13 cellular contexts compared by ENCODE assay signal in genomic region chr22:35742342-35743100, GRCh38. TPM values are rescaled to one million over a fixed set of nuclear protein-coding genes. Genes with fewer than 3 reads are reported as not detected.
DNase-seq lines count a peak whose midpoint lies in the region; ATAC-seq and TF ChIP-seq lines count a peak whose summit lies in the region.
"Had no signal": no experiment of that assay in that cellular context is flagged by ENCODE, and none has a peak within 500 bp of the region (broad histone marks: within the 10 kb centered on the region; RNA-seq: fewer than 3 reads in every experiment).

No MANE protein-coding gene starts in this region.

- DNase-seq in AG08395 (ENCODE audit: low spot score) (peak; percentile 81), MG63 (peak; percentile 83), chondrocyte (ENCODE audit: low spot score) (no peak), lung (ENCODE audit: low spot score) (no peak), NCI-H2107 treated with DMSO at 0.1 percent for 48 hours (lab: John Stamatoyannopoulos, UW; ENCODE audit: unreplicated experiment) (no peak), neural progenitor cell (ENCODE audit: low spot score) (no peak), DMS114 treated with DMSO at 0.1 percent for 48 hours (lab: John Stamatoyannopoulos, UW; ENCODE audit: unreplicated experiment) (no peak)
- DNase-seq: activated T-cell treated with anti-CD3 and anti-CD28 coated beads, Interleukin-2, amount 50 U/mL, for 48 hours; CD4-positive, alpha-beta memory T cell; hypothalamus; thyroid gland had no signal

- no peaks in the 10 kb centered on the region for H3F3A ChIP-seq in neural progenitor cell (ENCODE audit: low read depth)

- TF ChIP-seq CTCF in chondrocyte (IDR thresholded peaks at IDR 0.05) (no peak), lung (IDR thresholded peaks at IDR 0.05; ENCODE audit: control extremely low read depth, extremely low read depth) (no peak), neural progenitor cell (IDR thresholded peaks at IDR 0.05) (no peak)

- no peak overlapping the region for H3K4me3 ChIP-seq in MG63
- no peak overlapping the region for H3K4me3 ChIP-seq in lung
- H3K4me3 ChIP-seq in neural progenitor cell, result no peak overlapping the region
- H3K4me3 ChIP-seq: skin epidermis, thyroid gland had no signal

- no peaks in the 10 kb centered on the region for H3K79me2 ChIP-seq in neural progenitor cell (ENCODE audit: low read depth)

- H3K27me3 Mint-ChIP-seq in chondrocyte (ENCODE audit: low read depth), result no peaks in the 10 kb centered on the region
- no peaks in the 10 kb centered on the region for H3K27me3 Mint-ChIP-seq in neural progenitor cell (ENCODE audit: insufficient read depth, low read depth)

- H3K36me3 ChIP-seq in MG63 (peaks cover 88% of the 10 kb centered on the region), lung (ENCODE audit: control insufficient read depth in 2 of 2, insufficient read depth in 2 of 2, low read length in 2 of 2) (peaks cover 13 to 19% of the 10 kb centered on the region in 2 donors), neural progenitor cell (no peaks in the 10 kb centered on the region)

- 82 to 88% methylated on average over 9 of the region's 9 CpGs for WGBS in lung, 2 donors

- H3K9me3 Mint-ChIP-seq in chondrocyte (ENCODE audit: low read depth) (no peaks in the 10 kb centered on the region), neural progenitor cell (no peaks in the 10 kb centered on the region)
- H3K9me3 Mint-ChIP-seq: CD4-positive, alpha-beta memory T cell had no signal

- H3K4me1 ChIP-seq in lung (ENCODE audit: control insufficient read depth in 2 of 2, insufficient read depth in 2 of 2, low read length in 2 of 2) (peaks cover 0 to 29% of the 10 kb centered on the region in 2 donors), neural progenitor cell (peaks cover 11% of the 10 kb centered on the region)

- H3K4me2 ChIP-seq in neural progenitor cell, result no peak overlapping the region

- H2AFZ ChIP-seq in neural progenitor cell (replicated peaks), result no peak overlapping the region

- ATAC-seq in lung (ENCODE audit: insufficient read depth, low FRiP score) (no peak), HG03108 (IDR thresholded peaks at IDR 0.05; ENCODE audit: unreplicated experiment) (no peak)

- H3K9me3 ChIP-seq in MG63 (no peaks in the 10 kb centered on the region), lung (ENCODE audit: control insufficient read depth in 2 of 2, insufficient read depth in 1 of 2, low read length in 1 of 2) (no peaks in the 10 kb centered on the region), neural progenitor cell (ENCODE audit: low read depth) (no peaks in the 10 kb centered on the region)
- H3K9me3 ChIP-seq: thyroid gland had no signal

- no peak overlapping the region for H3K9ac ChIP-seq in neural progenitor cell

- no peaks in the 10 kb centered on the region for H4K20me1 ChIP-seq in neural progenitor cell (ENCODE audit: low read depth)

- H3K27me3 ChIP-seq in MG63, result no peaks in the 10 kb centered on the region
- H3K27me3 ChIP-seq in lung (ENCODE audit: control insufficient read depth, insufficient read depth), result no peaks in the 10 kb centered on the region
- H3K27me3 ChIP-seq in neural progenitor cell, result no peaks in the 10 kb centered on the region
- H3K27me3 ChIP-seq: thyroid gland had no signal

- H3K4me1 Mint-ChIP-seq in chondrocyte (ENCODE audit: low read depth) (peaks cover 30% of the 10 kb centered on the region), neural progenitor cell (peaks cover 9% of the 10 kb centered on the region)
- H3K4me1 Mint-ChIP-seq: CD4-positive, alpha-beta memory T cell had no signal

- H3K36me3 Mint-ChIP-seq in chondrocyte (ENCODE audit: low read depth) (peaks cover 42% of the 10 kb centered on the region), neural progenitor cell (peaks cover 44% of the 10 kb centered on the region)
- H3K36me3 Mint-ChIP-seq: CD4-positive, alpha-beta memory T cell had no signal

- H3K27ac ChIP-seq in lung (ENCODE audit: low read depth in 1 of 2, low read length in 1 of 2) (peak overlapping the region; percentile 71 to 88), neural progenitor cell (no peak overlapping the region)
- H3K27ac ChIP-seq: thyroid gland had no signal

- H3K27ac Mint-ChIP-seq in chondrocyte (ENCODE audit: unreplicated experiment) (peak overlapping the region; percentile 79), neural progenitor cell (no peak overlapping the region)
- H3K27ac Mint-ChIP-seq: CD4-positive, alpha-beta memory T cell had no signal

- H3K4me3 Mint-ChIP-seq in chondrocyte (ENCODE audit: unreplicated experiment) (no peak overlapping the region), neural progenitor cell (no peak overlapping the region)
- H3K4me3 Mint-ChIP-seq: CD4-positive, alpha-beta memory T cell had no signal

RNA-seq across cellular contexts. Expression of gene APOL5, which starts 24.8 kb away (rescaled TPM):
- total RNA-seq in MG63 (2014; rRNA removed; shearing (Covaris generic); ENCODE audit: low replicate concordance), result not detected in 2 replicates
- total RNA-seq in chondrocyte, result not detected in 3 replicates
- not detected for total RNA-seq in lung
- not detected for polyA plus RNA-seq in lung
- total RNA-seq in neural progenitor cell (ENCODE audit: low replicate concordance), result not detected in 2 replicates
- total RNA-seq: CD4-positive, alpha-beta memory T cell; thyroid gland had no signal
- polyA plus RNA-seq: CD4-positive, alpha-beta memory T cell had no signal

Comparison
In these comparisons a context has a peak if more than half of its experiments do, and no peak if none do; other contexts are left out.
1. DNase-seq: peak in AG08395 (single experiment) and MG63 (single experiment); none in chondrocyte (single experiment), lung (single experiment), NCI-H2107 treated with DMSO at 0.1 percent for 48 hours (single experiment), neural progenitor cell (single experiment) and DMS114 treated with DMSO at 0.1 percent for 48 hours (single experiment).